9 cellular contexts compared by ENCODE assay signal in the genomic region with DNA sequence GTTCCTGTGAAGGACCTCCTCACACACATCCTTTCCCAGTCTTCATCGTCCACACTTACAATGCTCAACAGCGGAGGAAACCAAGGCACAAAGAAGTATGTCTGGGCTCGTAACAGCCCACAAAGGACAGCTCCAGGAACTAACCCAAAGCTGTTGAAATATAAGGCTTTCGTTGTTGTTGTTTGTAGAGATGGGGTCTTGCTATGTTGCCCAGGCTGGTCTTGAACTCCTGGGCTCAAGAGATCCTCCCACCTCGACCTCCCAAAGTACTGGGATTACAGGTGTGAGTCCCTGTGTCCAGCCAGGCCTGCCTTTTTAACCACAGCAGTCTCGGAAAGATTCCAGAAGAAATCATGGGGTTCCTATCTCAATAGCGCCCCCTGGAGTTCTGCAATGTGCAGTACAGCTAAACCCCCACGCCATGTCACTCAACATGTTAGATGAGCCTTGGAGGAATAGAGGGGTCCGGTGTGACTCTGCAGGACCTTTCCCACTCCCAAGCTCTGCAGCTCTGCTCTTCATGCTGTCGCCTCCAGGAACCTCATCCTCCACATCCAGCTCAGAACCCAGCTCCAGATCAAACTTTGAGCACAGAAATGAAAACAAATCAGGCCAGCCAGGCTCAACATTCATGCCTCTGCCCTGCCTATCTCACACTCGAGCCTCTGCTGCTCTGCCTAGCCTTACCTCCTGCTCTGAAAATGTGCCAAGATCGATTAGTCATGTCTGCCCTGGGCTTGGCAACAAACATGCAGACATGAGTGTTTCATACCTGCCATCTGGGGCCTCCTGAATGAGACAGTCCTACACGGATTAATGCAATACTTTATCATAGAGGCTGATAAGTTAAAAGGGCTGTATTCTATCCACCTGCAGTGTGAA. TPM values are rescaled to one million over a fixed set of nuclear protein-coding genes. Genes with fewer than 3 reads are reported as not detected.
A peak's percentile ranks its signal among the peaks of the same experiment; 100 is the strongest.
DNase-seq lines count a peak whose midpoint lies in the region; ATAC-seq and TF ChIP-seq lines count a peak whose summit lies in the region.
"Had no signal": no experiment of that assay in that cellular context is flagged by ENCODE, and none has a peak within 500 bp of the region (broad histone marks: within the 10 kb centered on the region; RNA-seq: fewer than 3 reads in every experiment).

No MANE protein-coding gene starts in this region.

- peak overlapping the region in 2 of 7 donors; percentile 31 to 63 for H3K27ac Mint-ChIP-seq in CD4-positive, alpha-beta memory T cell
- peak overlapping the region; percentile 35 for H3K27ac Mint-ChIP-seq in memory B cell

- ATAC-seq in HCT116 (peak; percentile 63), PC-3 (peak; percentile 16; the same call in 1 of the 2 replicates), memory B cell (ENCODE audit: low read depth) (no peak), GM21528 (IDR thresholded peaks at IDR 0.05; ENCODE audit: low FRiP score, unreplicated experiment) (no peak), GM18505 (IDR thresholded peaks at IDR 0.05; ENCODE audit: unreplicated experiment) (no peak), GM18909 (IDR thresholded peaks at IDR 0.05; ENCODE audit: poor library complexity, unreplicated experiment) (no peak)

- H3K9me3 ChIP-seq in CD4-positive, alpha-beta memory T cell (ENCODE audit: control insufficient read depth in 1 of 2, low read length in 2 of 2) = no peaks in the 10 kb centered on the region
- H3K9me3 ChIP-seq in HCT116 (ENCODE audit: control insufficient read depth in 1 of 2, insufficient read depth in 1 of 2, low read depth in 1 of 2, low read length in 2 of 2) (no peaks in the 10 kb centered on the region), PC-3 (ENCODE audit: low read length) (no peaks in the 10 kb centered on the region)
- H3K9me3 ChIP-seq: SJSA1 had no signal

- H3K4me1 ChIP-seq in CD4-positive, alpha-beta memory T cell (ENCODE audit: insufficient read depth, low read length) = peaks cover 4% of the 10 kb centered on the region
- H3K4me1 ChIP-seq in HCT116 (ENCODE audit: control insufficient read depth in 1 of 2, insufficient read depth in 2 of 2, low read length in 2 of 2) = peaks cover 4 to 15% of the 10 kb centered on the region in 2 experiments; a peak in 3 of 4 replicates
- no peaks in the 10 kb centered on the region for H3K4me1 ChIP-seq in PC-3 (ENCODE audit: insufficient read depth, low read length)

- H3K4me1 Mint-ChIP-seq in CD4-positive, alpha-beta memory T cell = peaks cover 0 to 13% (median 8%) of the 10 kb centered on the region in 4 donors
- peaks cover 11% of the 10 kb centered on the region for H3K4me1 Mint-ChIP-seq in memory B cell

- H3K9ac ChIP-seq in HCT116 (ENCODE audit: low read length) (no peak overlapping the region), PC-3 (ENCODE audit: low read length) (no peak overlapping the region)

- no peak overlapping the region for H3K27ac ChIP-seq in CD4-positive, alpha-beta memory T cell (ENCODE audit: low read depth, low read length)
- H3K27ac ChIP-seq in HCT116 (ENCODE audit: low read depth, low read length) = no peak overlapping the region
- H3K27ac ChIP-seq in PC-3 (ENCODE audit: low read length) = no peak overlapping the region
- H3K27ac ChIP-seq: SJSA1 had no signal

- no peaks in the 10 kb centered on the region for H3K27me3 ChIP-seq in CD4-positive, alpha-beta memory T cell (ENCODE audit: insufficient read depth, low read length)
- no peaks in the 10 kb centered on the region for H3K27me3 ChIP-seq in HCT116 (ENCODE audit: insufficient read depth, low read length)
- H3K27me3 ChIP-seq in PC-3 (ENCODE audit: low read length) = no peaks in the 10 kb centered on the region
- H3K27me3 ChIP-seq: SJSA1 had no signal

- peak; percentile 87 for TF ChIP-seq RAD21 in HCT116 (IDR thresholded peaks at IDR 0.05; ENCODE audit: low read depth)

- H3K4me3 Mint-ChIP-seq in CD4-positive, alpha-beta memory T cell = peak overlapping the region in 1 of 8 donors; percentile 25
- no peak overlapping the region for H3K4me3 Mint-ChIP-seq in memory B cell

- POLR2A ChIA-PET in CD4-positive, alpha-beta memory T cell (lab: Charles Lee; ENCODE audit: partially characterized antibody) = no interaction called here
- POLR2A ChIA-PET in HCT116 (lab: Charles Lee) = no interaction called here
- POLR2A ChIA-PET in PC-3 (lab: Charles Lee; ENCODE audit: unreplicated experiment) = no interaction called here

- TF ChIP-seq CTCF in HCT116 (IDR thresholded peaks at IDR 0.05 in 2 of 3, conservative IDR thresholded peaks at IDR 0.05 in 1 of 3; ENCODE audit: borderline replicate concordance in 1 of 3, insufficient read depth in 1 of 3, low read depth in 2 of 3, low read length in 2 of 3) (peak; percentile 81 to 89 (median 82)), PC-3 (conservative IDR thresholded peaks at IDR 0.05; ENCODE audit: low read depth, low read length) (peak; percentile 69)

- no peaks in the 10 kb centered on the region for H3K9me3 Mint-ChIP-seq in CD4-positive, alpha-beta memory T cell
- H3K9me3 Mint-ChIP-seq in memory B cell = no peaks in the 10 kb centered on the region

- H3K27me3 Mint-ChIP-seq in CD4-positive, alpha-beta memory T cell = peaks cover 0 to 2% of the 10 kb centered on the region in 2 donors
- H3K27me3 Mint-ChIP-seq in memory B cell = no peaks in the 10 kb centered on the region

- TF ChIP-seq POLR2A in HCT116 (IDR thresholded peaks at IDR 0.05; ENCODE audit: borderline replicate concordance, extremely low read depth, insufficient read depth, insufficient read length) (no peak), GM18505 (IDR thresholded peaks at IDR 0.05; ENCODE audit: borderline replicate concordance, extremely low read depth, insufficient read depth, insufficient read length) (no peak)

- no peaks in the 10 kb centered on the region for H3K9me2 ChIP-seq in HCT116 (ENCODE audit: insufficient read depth)
- no peaks in the 10 kb centered on the region for H3K9me2 ChIP-seq in PC-3 (replicated peaks; ENCODE audit: low read length)

- RAD21 ChIA-PET in HCT116 (lab: Charles Lee; ENCODE audit: low non-redundant PET in 1 of 2, low total read pairs in 2 of 2, uncharacterized antibody in 2 of 2, unreplicated experiment in 2 of 2) = interaction anchor here (0.6 to 1.5 kb wide), 2 partner anchors 140 to 163 kb away, joined by 3 to 7 read pairs; no protein-coding TSS in a partner anchor

- no peak overlapping the region for H3K4me3 ChIP-seq in CD4-positive, alpha-beta memory T cell (ENCODE audit: low read length in 2 of 2)
- H3K4me3 ChIP-seq in HCT116 (replicated peaks in 1 of 2; ENCODE audit: low read depth in 1 of 2, low read length in 2 of 2) = 0 out of 4 replicates have a peak overlapping the region, but pooled peaks of 1 of the 2 experiments have one; percentile 19
- H3K4me3 ChIP-seq in PC-3 (ENCODE audit: low read length) = no peak overlapping the region
- H3K4me3 ChIP-seq: SJSA1 had no signal

- H4K20me1 ChIP-seq in HCT116 (ENCODE audit: insufficient read depth) (no peaks in the 10 kb centered on the region), PC-3 (ENCODE audit: low read length) (no peaks in the 10 kb centered on the region)

- no peaks in the 10 kb centered on the region for H3F3A ChIP-seq in PC-3 (ENCODE audit: low read length, unreplicated experiment)

- H3K79me2 ChIP-seq in HCT116 (ENCODE audit: insufficient read depth, low read length) (no peaks in the 10 kb centered on the region), PC-3 (ENCODE audit: low read length) (no peaks in the 10 kb centered on the region)

- no peaks in the 10 kb centered on the region for H3K36me3 ChIP-seq in CD4-positive, alpha-beta memory T cell (ENCODE audit: insufficient read depth, low read length)
- no peaks in the 10 kb centered on the region for H3K36me3 ChIP-seq in HCT116 (ENCODE audit: control insufficient read depth in 1 of 2, insufficient read depth in 2 of 2, low read length in 2 of 2)
- H3K36me3 ChIP-seq in PC-3 (ENCODE audit: low read depth, low read length) = no peaks in the 10 kb centered on the region
- H3K36me3 ChIP-seq: SJSA1 had no signal

- intact Hi-C loops in CD4-positive, alpha-beta memory T cell (cut with micrococcal nuclease) = no loop called here
- intact Hi-C loops in HCT116 (cut with micrococcal nuclease) (loop anchor here (1.0 kb wide), 1 partner anchor 140 kb away; no protein-coding TSS in a partner anchor), PC-3 (cut with micrococcal nuclease) (no loop called here)

- H3K36me3 Mint-ChIP-seq in CD4-positive, alpha-beta memory T cell = peaks cover 0 to 3% of the 10 kb centered on the region in 2 donors
- peaks cover 20% of the 10 kb centered on the region for H3K36me3 Mint-ChIP-seq in memory B cell

- H2AFZ ChIP-seq in HCT116 (ENCODE audit: low read depth, low read length, poor library complexity, severe bottlenecking) (peak overlapping the region; percentile 85), PC-3 (ENCODE audit: low read length) (peak overlapping the region; percentile 60)

- BruUV-seq in HCT116 (replicated peaks; lab: Mats Ljungman, UMichigan) (no TSS peak), PC-3 (replicated peaks; lab: Mats Ljungman, UMichigan) (no TSS peak)

- peak in 4 of 5 donors; percentile 22 to 35 (median 28) for DNase-seq in CD4-positive, alpha-beta memory T cell
- peak; percentile 75 for DNase-seq in HCT116 (ENCODE audit: low read depth, low spot score)
- peak; percentile 59 for DNase-seq in PC-3
- peak; percentile 48 to 88 for DNase-seq in T47D (ENCODE audit: low read depth in 1 of 2, low spot score in 1 of 2)
- no peak for DNase-seq in memory B cell (ENCODE audit: low spot score in 2 of 2)

- H3K4me2 ChIP-seq in HCT116 (ENCODE audit: low read length) (peak overlapping the region; percentile 43), PC-3 (ENCODE audit: low read length) (peak overlapping the region; percentile 42; the same call in 1 of the 2 replicates)

- in situ Hi-C loops in T47D (cut with HindIII; ENCODE audit: low pct_unique_long_range_greater_than_20kb, low sequenced_read_pairs) = no loop called here

- CTCF ChIA-PET in CD4-positive, alpha-beta memory T cell (lab: Charles Lee; ENCODE audit: partially characterized antibody) = interaction anchor here (1.0 to 3.4 kb wide), 9 partner anchors 10 to 158 kb away, joined by 3 to 14 read pairs (median 4); no protein-coding TSS in a partner anchor
- CTCF ChIA-PET in HCT116 (lab: Charles Lee) = interaction anchor here (0.7 to 1.0 kb wide), 2 partner anchors 140 to 141 kb away, joined by 4 to 6 read pairs; no protein-coding TSS in a partner anchor
- CTCF ChIA-PET in PC-3 (lab: Charles Lee) = interaction anchor here (0.5 to 1.0 kb wide), 2 partner anchors 67 to 139 kb away, joined by 5 to 9 read pairs; no protein-coding TSS in a partner anchor

TF ChIP-seq in HCT116, 20 proteins besides CTCF, POLR2A, EP300 and RAD21 (continues in another document):
- TF ChIP-seq SRF (IDR thresholded peaks at IDR 0.05; ENCODE audit: low read depth) = peak; percentile 67; the same call in 1 of the 2 replicates
- peak; percentile 85 for TF ChIP-seq CBX3 (IDR thresholded peaks at IDR 0.05; ENCODE audit: low read depth)
- TF ChIP-seq EGR1 (IDR thresholded peaks at IDR 0.05; ENCODE audit: low read depth) = no peak

RNA-seq across cellular contexts. Expression of a gene that starts 7.5 kb away (rescaled TPM):
- total RNA-seq in CD4-positive, alpha-beta memory T cell = 10 to 100 TPM; 10.7 to 11.1 TPM
- polyA plus RNA-seq in CD4-positive, alpha-beta memory T cell = under 1 TPM; 0.44 to 0.81 TPM
- total RNA-seq in HCT116 (2021; ENCODE audit: unreplicated experiment) = 1.7 TPM
- polyA plus RNA-seq in HCT116 (2012) = 1.2 and 2.5 TPM in 2 replicates
- 0.63 and 2.6 TPM in 2 replicates for total RNA-seq in PC-3 (2014; rRNA removed)

RNA-seq across cellular contexts. Expression of a gene that starts 59.2 kb away (rescaled TPM):
- not detected for total RNA-seq in CD4-positive, alpha-beta memory T cell
- not detected for polyA plus RNA-seq in CD4-positive, alpha-beta memory T cell
- total RNA-seq in HCT116 (2021; ENCODE audit: unreplicated experiment) (not detected), PC-3 (2014; rRNA removed) (not detected in 2 replicates)
- polyA plus RNA-seq in HCT116 (2012) = not detected in 2 replicates
- total RNA-seq: SJSA1 had no signal

Comparison
In these comparisons a context has a peak if more than half of its experiments do, and no peak if none do; other contexts are left out.
1. DNase-seq: peak in CD4-positive, alpha-beta memory T cell (4 of 5), HCT116 (single experiment), PC-3 (single experiment) and T47D (2 of 2); none in memory B cell (0 of 2).
2. ATAC-seq: peak in HCT116 (single experiment) and PC-3 (single experiment); none in memory B cell (single experiment), GM21528 (single experiment), GM18505 (single experiment) and GM18909 (single experiment).